Comparison of ENCODE assay signal across 8 cellular contexts in genomic region chr10:71772832-71773220, GRCh38. TPM values are rescaled to one million over a fixed set of nuclear protein-coding genes. Genes with fewer than 3 reads are reported as not detected.
DNase-seq lines count a peak whose midpoint lies in the region; ATAC-seq and TF ChIP-seq lines count a peak whose summit lies in the region.

No MANE protein-coding gene starts in this region.

- POLR2A ChIA-PET in activated CD4-positive, alpha-beta memory T cell treated with anti-CD3 and anti-CD28 coated beads for 36 hours (lab: Charles Lee), result interaction anchor here (0.7 to 11.1 kb wide), 16 partner anchors 8 to 454 kb away, joined by 3 to 108 read pairs (median 4); partner anchors contain the start of genes PSAP and SLC29A3

- peaks cover 13% of the 10 kb centered on the region for H3K27me3 Mint-ChIP-seq in GM23338 (ENCODE audit: insufficient read depth, low read depth, poor library complexity)
- H3K27me3 Mint-ChIP-seq in activated CD4-positive, alpha-beta memory T cell treated with anti-CD3 and anti-CD28 coated beads for 36 hours, result no peaks in the 10 kb centered on the region

- peak overlapping the region; percentile 84 for H3K4me2 ChIP-seq in GM23338

- no peak for TF ChIP-seq EP300 in sigmoid colon (IDR thresholded peaks at IDR 0.05)

- peaks cover 6% of the 10 kb centered on the region; the same call in 2 of the 3 replicates for H3K4me1 Mint-ChIP-seq in GM23338
- H3K4me1 Mint-ChIP-seq in activated CD4-positive, alpha-beta memory T cell treated with anti-CD3 and anti-CD28 coated beads for 36 hours (ENCODE audit: low read depth), result peaks cover 72% of the 10 kb centered on the region

- WGBS in heart left ventricle, 4 donors, result 0 to 26% (median 18%) methylated on average over 2 to 4 of the region's 4 CpGs; no CpG with 5 or more reads in 1 of the 4 donors
- WGBS in sigmoid colon, 2 donors, result 17 to 24% methylated on average over 4 of the region's 4 CpGs

- H3K9me3 Mint-ChIP-seq in GM23338, result peaks cover 2% of the 10 kb centered on the region; the same call in 1 of the 3 replicates
- H3K9me3 Mint-ChIP-seq in activated CD4-positive, alpha-beta memory T cell treated with anti-CD3 and anti-CD28 coated beads for 36 hours, result peaks cover 4% of the 10 kb centered on the region

- no peaks in the 10 kb centered on the region for H4K20me1 ChIP-seq in GM23338 (replicated peaks; ENCODE audit: insufficient read depth)

- H3K27ac Mint-ChIP-seq in GM23338, result no peak overlapping the region
- peak overlapping the region; percentile 99 for H3K27ac Mint-ChIP-seq in activated CD4-positive, alpha-beta memory T cell treated with anti-CD3 and anti-CD28 coated beads for 36 hours

- peak overlapping the region; percentile 65 for H3K4me3 Mint-ChIP-seq in GM23338
- H3K4me3 Mint-ChIP-seq in activated CD4-positive, alpha-beta memory T cell treated with anti-CD3 and anti-CD28 coated beads for 36 hours, result peak overlapping the region; percentile 92

- TF ChIP-seq CTCF in GM23338 (conservative IDR thresholded peaks at IDR 0.05; ENCODE audit: low read depth in 2 of 2), result no peak
- no peak for TF ChIP-seq CTCF in heart left ventricle (IDR thresholded peaks at IDR 0.05)
- no peak for TF ChIP-seq CTCF in sigmoid colon (IDR thresholded peaks at IDR 0.05)

- H3K9me3 ChIP-seq in heart left ventricle (no peaks in the 10 kb centered on the region), sigmoid colon (no peaks in the 10 kb centered on the region)

- CTCF ChIA-PET in activated CD4-positive, alpha-beta memory T cell treated with anti-CD3 and anti-CD28 coated beads for 36 hours (lab: Charles Lee), result interaction anchor here (0.7 to 6.6 kb wide), 19 partner anchors 8 to 454 kb away, joined by 3 to 118 read pairs (median 15); partner anchors contain the start of gene SLC29A3

- H3K36me3 ChIP-seq in GM23338 (ENCODE audit: insufficient read depth) (no peaks in the 10 kb centered on the region), heart left ventricle (peaks cover 0 to 9% (median 0%) of the 10 kb centered on the region in 9 donors), sigmoid colon (no peaks in the 10 kb centered on the region)

- H3K79me2 ChIP-seq in GM23338 (replicated peaks; ENCODE audit: insufficient read depth), result no peaks in the 10 kb centered on the region

- H3K27ac ChIP-seq in GM23338 (ENCODE audit: low read depth), result no peak overlapping the region
- peak overlapping the region; percentile 82 to 98 (median 97) for H3K27ac ChIP-seq in heart left ventricle
- peak overlapping the region; percentile 89 to 98 (median 92) for H3K27ac ChIP-seq in sigmoid colon

- H3K4me3 ChIP-seq in GM23338 (peak overlapping the region; percentile 64), heart left ventricle (peak overlapping the region; percentile 70 to 96 (median 85)), sigmoid colon (peak overlapping the region; percentile 67 to 87 (median 70))

- no peaks in the 10 kb centered on the region for H3K9me2 ChIP-seq in GM23338 (ENCODE audit: insufficient read depth)

- no peaks in the 10 kb centered on the region for H3K36me3 Mint-ChIP-seq in GM23338 (ENCODE audit: low read depth)
- peaks cover 35% of the 10 kb centered on the region for H3K36me3 Mint-ChIP-seq in activated CD4-positive, alpha-beta memory T cell treated with anti-CD3 and anti-CD28 coated beads for 36 hours

- peaks cover 12% of the 10 kb centered on the region; the same call in 1 of the 2 replicates for H3K27me3 ChIP-seq in GM23338 (ENCODE audit: insufficient read depth)
- H3K27me3 ChIP-seq in heart left ventricle, result no peaks in the 10 kb centered on the region
- H3K27me3 ChIP-seq in sigmoid colon, result no peaks in the 10 kb centered on the region

- DNase-seq in GM23338 (ENCODE audit: low spot score) (no peak), heart left ventricle (peak in 2 of 5 donors; percentile 37 to 68), sigmoid colon (no peak), GM03348 (ENCODE audit: low spot score) (no peak), CD1c-positive myeloid dendritic cell (ENCODE audit: extremely low spot score) (no peak)
- DNase-seq in activated CD4-positive, alpha-beta memory T cell treated with anti-CD3 and anti-CD28 coated beads for 36 hours, result no peak

- intact Hi-C loops in activated CD4-positive, alpha-beta memory T cell treated with anti-CD3 and anti-CD28 coated beads for 36 hours (cut with micrococcal nuclease), result loop anchor here (2.0 to 5.0 kb wide), 3 partner anchors 61 to 78 kb away; partner anchors contain the start of gene PSAP
- intact Hi-C loops in heart left ventricle (cut with DNase I), result loop anchor here (2.0 to 10.0 kb wide), 6 partner anchors 26 to 112 kb away; no protein-coding TSS in a partner anchor
- intact Hi-C loops in sigmoid colon (cut with DNase I), result loop anchor here (1.0 to 10.0 kb wide), 4 partner anchors 46 to 454 kb away; partner anchors contain the start of gene SLC29A3

- H2AFZ ChIP-seq in GM23338, result peak overlapping the region; percentile 94

- ATAC-seq in GM23338 (peak; percentile 12), heart left ventricle (peak in 3 of 4 donors; percentile 15 to 35 (median 21)), GM21786 (IDR thresholded peaks at IDR 0.05; ENCODE audit: unreplicated experiment) (no peak), GM19328 (IDR thresholded peaks at IDR 0.05; ENCODE audit: unreplicated experiment) (no peak)

- no peaks in the 10 kb centered on the region for H3F3A ChIP-seq in GM23338 (replicated peaks; ENCODE audit: low read depth)

- H3K4me1 ChIP-seq in GM23338 (ENCODE audit: insufficient read depth), result no peaks in the 10 kb centered on the region
- peaks cover 9 to 88% (median 64%) of the 10 kb centered on the region in 12 donors for H3K4me1 ChIP-seq in heart left ventricle
- peaks cover 0 to 67% (median 57%) of the 10 kb centered on the region in 4 donors for H3K4me1 ChIP-seq in sigmoid colon

- TF ChIP-seq POLR2A in heart left ventricle (IDR thresholded peaks at IDR 0.05) (no peak), sigmoid colon (IDR thresholded peaks at IDR 0.05) (no peak)

TF ChIP-seq in GM23338, 12 proteins besides CTCF, POLR2A, EP300 and RAD21 (continues in another document):
- no peak for TF ChIP-seq ZNF331 (CRISPR knock-in tag; IDR thresholded peaks at IDR 0.05; ENCODE audit: low read depth)

RNA-seq across cellular contexts. Expression of gene VSIR, which starts 0.5 kb away (rescaled TPM):
- total RNA-seq in GM23338 (2014; rRNA removed; shearing (Covaris generic)), result 0.04 and 0.10 TPM in 2 replicates
- polyA plus RNA-seq in GM23338 (2016; fragmentation: Nextera tagmentation; extraction: Ambion mirVana), result 0.74 TPM in 1 of 2 replicates, not detected in the other
- 100 to 1,000 TPM; 112 TPM for total RNA-seq in activated CD4-positive, alpha-beta memory T cell treated with anti-CD3 and anti-CD28 coated beads for 36 hours
- 100 to 1,000 TPM in 1 of 9 donors, 10 to 100 TPM in 8; 32.6 to 103 (median 83.2) TPM for total RNA-seq in heart left ventricle
- 100 to 1,000 TPM in 1 of 2 donors, 10 to 100 TPM in 1; 56.7 to 181 TPM for polyA plus RNA-seq in heart left ventricle
- total RNA-seq in sigmoid colon, result 10 to 100 TPM; 24.6 to 46.7 (median 40.3) TPM
- 10 to 100 TPM; 12.0 to 73.1 (median 30.7) TPM for polyA plus RNA-seq in sigmoid colon

RNA-seq across cellular contexts. Expression of gene C10orf105, which starts 53.2 kb away (rescaled TPM):
- 0.17 and 0.19 TPM in 2 replicates for total RNA-seq in GM23338 (2014; rRNA removed; shearing (Covaris generic))
- polyA plus RNA-seq in GM23338 (2016; fragmentation: Nextera tagmentation; extraction: Ambion mirVana), result 0.15 and 0.19 TPM in 2 replicates
- total RNA-seq in activated CD4-positive, alpha-beta memory T cell treated with anti-CD3 and anti-CD28 coated beads for 36 hours, result under 1 TPM; 0.63 to 0.76 TPM
- total RNA-seq in heart left ventricle, result under 1 TPM in 3 of 9 donors, not detected in 6; 0.05 to 0.57 (median 0.13) TPM
- polyA plus RNA-seq in heart left ventricle, result under 1 TPM; 0.03 to 0.08 TPM
- under 1 TPM in 1 of 4 donors, not detected in 3; 0.55 TPM for total RNA-seq in sigmoid colon
- under 1 TPM in 1 of 3 donors, not detected in 2; 0.25 TPM for polyA plus RNA-seq in sigmoid colon

Comparison
In these comparisons a context has a peak if more than half of its experiments do, and no peak if none do; other contexts are left out.
1. ATAC-seq: peak in GM23338 (single experiment) and heart left ventricle (3 of 4); none in GM21786 (single experiment) and GM19328 (single experiment).
2. RNA of gene VSIR, which starts 0.5 kb away (total RNA-seq): 112 TPM in activated CD4-positive, alpha-beta memory T cell treated with anti-CD3 and anti-CD28 coated beads for 36 hours, 32.6 to 103 TPM in heart left ventricle and 24.6 to 46.7 TPM in sigmoid colon; 0.04 to 0.10 TPM in GM23338; every median in the first group is over 10 times any median in the second.
3. Peak in every context shown above with its lines, with median percentiles within 50 percentile points of each other: H3K4me3 ChIP-seq.